ENCODE assay signal across 8 cellular contexts in the genomic region with DNA sequence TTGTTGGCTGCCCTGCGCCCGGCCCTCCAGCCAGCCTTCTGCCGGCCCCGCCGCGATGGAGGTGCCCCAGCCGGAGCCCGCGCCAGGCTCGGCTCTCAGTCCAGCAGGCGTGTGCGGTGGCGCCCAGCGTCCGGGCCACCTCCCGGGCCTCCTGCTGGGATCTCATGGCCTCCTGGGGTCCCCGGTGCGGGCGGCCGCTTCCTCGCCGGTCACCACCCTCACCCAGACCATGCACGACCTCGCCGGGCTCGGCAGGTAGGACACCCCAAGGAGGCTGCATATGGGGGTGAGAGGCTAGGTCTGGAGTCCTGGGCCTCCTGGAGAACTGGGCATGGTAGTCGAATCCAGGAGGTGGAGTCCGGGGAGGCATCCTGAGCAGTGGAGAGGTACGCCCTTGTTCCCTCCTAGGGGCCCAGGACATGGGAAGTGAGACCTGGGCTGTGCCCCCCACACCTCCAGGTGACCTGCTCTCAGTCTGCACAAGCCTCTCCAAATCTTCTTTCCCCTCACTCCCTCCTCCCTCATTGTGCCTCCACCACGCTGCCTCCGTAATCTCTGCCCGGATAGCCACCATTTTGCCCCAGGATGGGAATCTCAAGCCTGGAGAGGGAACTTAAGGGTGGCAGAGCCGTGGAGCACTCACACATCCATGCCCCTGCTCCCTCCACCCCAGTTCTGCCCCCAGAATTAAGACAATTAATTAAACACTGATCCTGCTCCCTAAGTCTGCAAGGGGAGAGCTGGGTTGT. TPM values are rescaled to one million over a fixed set of nuclear protein-coding genes. Genes with fewer than 3 reads are reported as not detected.
DNase-seq lines count a peak whose midpoint lies in the region; ATAC-seq and TF ChIP-seq lines count a peak whose summit lies in the region.

No MANE protein-coding gene starts in this region.

- H3K9ac ChIP-seq in MM.1S (ENCODE audit: low read length) = peak overlapping the region; percentile 75
- no peak overlapping the region for H3K9ac ChIP-seq in neural cell (ENCODE audit: low read length)

- intact Hi-C loops in activated CD4-positive, alpha-beta T cell treated with anti-CD3 and anti-CD28 coated beads for 36 hours (cut with DNase I, micrococcal nuclease) = loop anchor here (1.0 to 10.0 kb wide), 4 partner anchors 15 to 288 kb away; partner anchors contain the start of gene MAVS (in 1 of the 2)
- intact Hi-C loops in dorsolateral prefrontal cortex (cut with DNase I) = loop anchor here (1.0 to 2.0 kb wide), 2 partner anchors 14 to 15 kb away; no protein-coding TSS in a partner anchor

- H3K27ac ChIP-seq in MM.1S (ENCODE audit: low read length) (peak overlapping the region; percentile 94; the same call in 1 of the 2 replicates), dorsolateral prefrontal cortex (peak overlapping the region in 58 of 59 donors; percentile 58 to 100 (median 98)), neural cell (ENCODE audit: low read length) (no peak overlapping the region)

- H3K36me3 ChIP-seq in MM.1S (replicated peaks; ENCODE audit: insufficient read depth, low read length) (no peaks in the 10 kb centered on the region; the same call in 1 of the 2 replicates), neural cell (ENCODE audit: insufficient read depth, low read length) (no peaks in the 10 kb centered on the region)

- peak overlapping the region; percentile 88 for H3K4me2 ChIP-seq in MM.1S (ENCODE audit: low read depth, low read length)
- H3K4me2 ChIP-seq in neural cell (ENCODE audit: low read length) = no peak overlapping the region

- no peaks in the 10 kb centered on the region for H3K9me3 ChIP-seq in MM.1S (replicated peaks; ENCODE audit: insufficient read depth, low read length)
- no peaks in the 10 kb centered on the region for H3K9me3 ChIP-seq in neural cell (ENCODE audit: low read length)

- H3K9me2 ChIP-seq in MM.1S (replicated peaks; ENCODE audit: insufficient read depth, low read length) (no peaks in the 10 kb centered on the region), neural cell (ENCODE audit: insufficient read depth, low read length) (no peaks in the 10 kb centered on the region)

- no peak overlapping the region for H2AFZ ChIP-seq in MM.1S (ENCODE audit: low read length)
- no peak overlapping the region for H2AFZ ChIP-seq in neural cell (ENCODE audit: low read depth, low read length)

- H3K4me1 Mint-ChIP-seq in activated CD4-positive, alpha-beta T cell treated with anti-CD3 and anti-CD28 coated beads for 36 hours = peaks cover 55% of the 10 kb centered on the region

- no peaks in the 10 kb centered on the region for H3K9me3 Mint-ChIP-seq in activated CD4-positive, alpha-beta T cell treated with anti-CD3 and anti-CD28 coated beads for 36 hours (ENCODE audit: low read depth)

- H4K20me1 ChIP-seq in MM.1S (ENCODE audit: insufficient read depth, low read length) (no peaks in the 10 kb centered on the region), neural cell (ENCODE audit: insufficient read depth) (no peaks in the 10 kb centered on the region)

- peaks cover 43% of the 10 kb centered on the region for H3K36me3 Mint-ChIP-seq in activated CD4-positive, alpha-beta T cell treated with anti-CD3 and anti-CD28 coated beads for 36 hours (ENCODE audit: low read depth)

- TF ChIP-seq RAD21 in neural cell (conservative IDR thresholded peaks at IDR 0.05) = no peak

- H3K27me3 ChIP-seq in MM.1S (replicated peaks; ENCODE audit: insufficient read depth, low read length) (no peaks in the 10 kb centered on the region), dorsolateral prefrontal cortex (no peaks in the 10 kb centered on the region), neural cell (ENCODE audit: insufficient read depth, low read depth, low read length) (no peaks in the 10 kb centered on the region)

- ATAC-seq in activated CD4-positive, alpha-beta T cell treated with anti-CD3 and anti-CD28 coated beads for 36 hours = no peak
- ATAC-seq in HG03025 (IDR thresholded peaks at IDR 0.05; ENCODE audit: low FRiP score, unreplicated experiment) = no peak

- H3K79me2 ChIP-seq in MM.1S (ENCODE audit: low read length) (peaks cover 49% of the 10 kb centered on the region), neural cell (replicated peaks; ENCODE audit: insufficient read depth, low read length) (no peaks in the 10 kb centered on the region)

- CTCF ChIA-PET in activated CD4-positive, alpha-beta T cell treated with anti-CD3 and anti-CD28 coated beads for 36 hours (lab: Charles Lee) = interaction anchor here (0.8 to 2.6 kb wide), 4 partner anchors 15 to 24 kb away, joined by 4 to 6 read pairs (median 5); partner anchors contain the start of gene AP5S1

- H3F3A ChIP-seq in MM.1S (ENCODE audit: insufficient read depth, low read length) (peaks cover 21% of the 10 kb centered on the region), neural cell (ENCODE audit: insufficient read depth, low read length, poor library complexity, severe bottlenecking) (no peaks in the 10 kb centered on the region)

- no peak for TF ChIP-seq EP300 in neural cell (conservative IDR thresholded peaks at IDR 0.05; ENCODE audit: poor library complexity, severe bottlenecking)

- no peak for DNase-seq in activated CD4-positive, alpha-beta T cell treated with anti-CD3 and anti-CD28 coated beads for 36 hours
- no peak for DNase-seq in activated CD4-positive, alpha-beta T cell treated with anti-CD3 and anti-CD28 coated beads for 1 hour
- DNase-seq in MM.1S (peak; percentile 20), dorsolateral prefrontal cortex (no peak), dermis blood vessel endothelial cell (no peak), islet precursor cell (no peak)

- H3K4me3 ChIP-seq in MM.1S (ENCODE audit: low read length) = peak overlapping the region; percentile 90
- H3K4me3 ChIP-seq in dorsolateral prefrontal cortex = peak overlapping the region; percentile 58 to 100 (median 78)
- peak overlapping the region; percentile 79 for H3K4me3 ChIP-seq in neural cell (ENCODE audit: low read length)

- POLR2A ChIA-PET in activated CD4-positive, alpha-beta T cell treated with anti-CD3 and anti-CD28 coated beads for 36 hours (lab: Charles Lee) = interaction anchor here (0.6 to 1.0 kb wide), 3 partner anchors 23 to 91 kb away, joined by 3 to 6 read pairs (median 3); partner anchors contain the start of gene AP5S1

- H3K27ac Mint-ChIP-seq in activated CD4-positive, alpha-beta T cell treated with anti-CD3 and anti-CD28 coated beads for 36 hours = peak overlapping the region; percentile 97

- no peaks in the 10 kb centered on the region for H3K27me3 Mint-ChIP-seq in activated CD4-positive, alpha-beta T cell treated with anti-CD3 and anti-CD28 coated beads for 36 hours

- peak overlapping the region; percentile 93 for H3K4me3 Mint-ChIP-seq in activated CD4-positive, alpha-beta T cell treated with anti-CD3 and anti-CD28 coated beads for 36 hours

- H3K4me1 ChIP-seq in MM.1S (ENCODE audit: low read length) = peaks cover 32% of the 10 kb centered on the region

- no peak for TF ChIP-seq CTCF in MM.1S (IDR thresholded peaks at IDR 0.05; ENCODE audit: low read length)
- TF ChIP-seq CTCF in dorsolateral prefrontal cortex (IDR thresholded peaks at IDR 0.05 in 54 of 56, conservative IDR thresholded peaks at IDR 0.05 in 2 of 56; ENCODE audit: low read depth in 1 of 56, partially characterized antibody in 56 of 56) = no peak
- TF ChIP-seq CTCF in neural cell (IDR thresholded peaks at IDR 0.05; ENCODE audit: poor library complexity, severe bottlenecking) = no peak

TF ChIP-seq in neural cell, 6 proteins besides CTCF, POLR2A, EP300 and RAD21:
- TF ChIP-seq POLR2AphosphoS5 (IDR thresholded peaks at IDR 0.05) (no peak), TAF1 (IDR thresholded peaks at IDR 0.05; ENCODE audit: low read depth) (no peak), EZH2 (IDR thresholded peaks at IDR 0.05; ENCODE audit: borderline replicate concordance, insufficient read depth, low read length, poor library complexity, severe bottlenecking) (no peak)

RNA-seq across cellular contexts. Expression of gene CDC25B, which starts 0.5 kb away (rescaled TPM):
- 10 to 100 TPM; 79.8 to 96.2 TPM for total RNA-seq in activated CD4-positive, alpha-beta T cell treated with anti-CD3 and anti-CD28 coated beads for 36 hours
- 10 to 100 TPM; 30.5 to 72.6 (median 46.2) TPM for total RNA-seq in dorsolateral prefrontal cortex
- 21.9 and 26.5 TPM in 2 replicates for polyA plus RNA-seq in neural cell
- polyA minus RNA-seq in neural cell = 13.4 and 14.4 TPM in 2 replicates
- 28.8 and 91.1 TPM in 2 replicates for total RNA-seq in dermis blood vessel endothelial cell

RNA-seq across cellular contexts. Expression of gene CENPB, which starts 10.1 kb away (rescaled TPM):
- 10 to 100 TPM; 46.2 to 48.3 TPM for total RNA-seq in activated CD4-positive, alpha-beta T cell treated with anti-CD3 and anti-CD28 coated beads for 36 hours
- total RNA-seq in dorsolateral prefrontal cortex (100 to 1,000 TPM in 20 of 120 experiments, 10 to 100 TPM in 100; 53.5 to 178 (median 74.0) TPM), dermis blood vessel endothelial cell (115 and 124 TPM in 2 replicates)
- 37.9 and 46.6 TPM in 2 replicates for polyA plus RNA-seq in neural cell
- polyA minus RNA-seq in neural cell = 78.1 and 94.0 TPM in 2 replicates

RNA-seq across cellular contexts. Expression of gene SPEF1, which starts 15.4 kb away (rescaled TPM):
- total RNA-seq in activated CD4-positive, alpha-beta T cell treated with anti-CD3 and anti-CD28 coated beads for 36 hours = under 1 TPM in 1 of 2 experiments, not detected in 1; 0.14 TPM
- total RNA-seq in dorsolateral prefrontal cortex (10 to 100 TPM in 3 of 120 experiments, 1 to 10 TPM in 117; 2.0 to 11.0 (median 5.3) TPM), dermis blood vessel endothelial cell (0.05 TPM in 1 of 2 replicates, not detected in the other)
- polyA plus RNA-seq in neural cell = 0.58 and 2.8 TPM in 2 replicates
- 0.58 and 0.73 TPM in 2 replicates for polyA minus RNA-seq in neural cell

RNA-seq across cellular contexts. Expression of gene AP5S1, which starts 23.7 kb away (rescaled TPM):
- total RNA-seq in activated CD4-positive, alpha-beta T cell treated with anti-CD3 and anti-CD28 coated beads for 36 hours = 10 to 100 TPM in 1 of 2 experiments, 1 to 10 TPM in 1; 9.1 to 11.3 TPM
- total RNA-seq in dorsolateral prefrontal cortex (10 to 100 TPM in 119 of 120 experiments, 1 to 10 TPM in 1; 9.8 to 22.0 (median 15.9) TPM), dermis blood vessel endothelial cell (22.3 and 31.6 TPM in 2 replicates)
- 11.3 and 14.0 TPM in 2 replicates for polyA plus RNA-seq in neural cell
- polyA minus RNA-seq in neural cell = 11.7 and 12.4 TPM in 2 replicates

RNA-seq across cellular contexts. Expression of gene ADISSP, which starts 29.1 kb away (rescaled TPM):
- 10 to 100 TPM; 46.5 to 57.3 TPM for total RNA-seq in activated CD4-positive, alpha-beta T cell treated with anti-CD3 and anti-CD28 coated beads for 36 hours
- total RNA-seq in dorsolateral prefrontal cortex = 10 to 100 TPM; 19.0 to 45.5 (median 31.1) TPM
- 39.8 and 48.7 TPM in 2 replicates for polyA plus RNA-seq in neural cell
- 16.1 and 19.2 TPM in 2 replicates for polyA minus RNA-seq in neural cell
- 12.1 and 34.7 TPM in 2 replicates for total RNA-seq in dermis blood vessel endothelial cell
